In genomic region chr1:6859415-6860343, GRCh38 we compare ENCODE assay signal across 11 cellular contexts.
DNase-seq lines count a peak whose midpoint lies in the region; TF ChIP-seq lines count a peak whose summit lies in the region.
"Had no signal": no experiment of that assay in that cellular context is flagged by ENCODE, and none has a peak within 500 bp of the region (broad histone marks: within the 10 kb centered on the region; RNA-seq: fewer than 3 reads in every experiment).

No MANE protein-coding gene starts in this region.

- H3K4me3 Mint-ChIP-seq in chondrocyte (ENCODE audit: unreplicated experiment) (peak overlapping the region; percentile 60), neural progenitor cell (no peak overlapping the region)
- H3K4me3 Mint-ChIP-seq: stimulated activated memory B cell treated with anti-CD40 and anti-IgM and Interleukin-4, amounts not matched to agents 10 μg/mL and 1 μg/mL and 100 μg/mL, for 72 hours had no signal

- no peak overlapping the region for H3K4me2 ChIP-seq in neural progenitor cell

- H3F3A ChIP-seq in neural progenitor cell (ENCODE audit: low read depth), result no peaks in the 10 kb centered on the region

- H4K20me1 ChIP-seq in neural progenitor cell (ENCODE audit: low read depth), result peaks cover 15% of the 10 kb centered on the region

- peaks cover 65% of the 10 kb centered on the region for H3K4me1 Mint-ChIP-seq in chondrocyte (ENCODE audit: low read depth)
- H3K4me1 Mint-ChIP-seq in neural progenitor cell, result peaks cover 10% of the 10 kb centered on the region

- no peaks in the 10 kb centered on the region for H3K27me3 Mint-ChIP-seq in chondrocyte (ENCODE audit: low read depth)
- H3K27me3 Mint-ChIP-seq in neural progenitor cell (ENCODE audit: insufficient read depth, low read depth), result no peaks in the 10 kb centered on the region
- H3K27me3 Mint-ChIP-seq: stimulated activated memory B cell treated with anti-CD40 and anti-IgM and Interleukin-4, amounts not matched to agents 10 μg/mL and 1 μg/mL and 100 μg/mL, for 72 hours had no signal

- H3K36me3 ChIP-seq in neural progenitor cell, result peaks cover 5% of the 10 kb centered on the region

- H3K4me1 ChIP-seq in neural progenitor cell, result no peaks in the 10 kb centered on the region

- no peak for TF ChIP-seq CTCF in chondrocyte (IDR thresholded peaks at IDR 0.05)
- TF ChIP-seq CTCF in neural progenitor cell (IDR thresholded peaks at IDR 0.05), result no peak

- peaks cover 39% of the 10 kb centered on the region for H3K79me2 ChIP-seq in neural progenitor cell (ENCODE audit: low read depth)

- peak; percentile 49 for DNase-seq in AG08396 (ENCODE audit: low spot score)
- peak; percentile 32 for DNase-seq in LoVo (ENCODE audit: low spot score)
- DNase-seq in chondrocyte (ENCODE audit: low spot score), result no peak
- peak; percentile 58 to 93 for DNase-seq in lung microvascular endothelial cell (ENCODE audit: low read depth in 2 of 2)
- DNase-seq in NCI-H82 (lab: John Stamatoyannopoulos, UW), result no peak
- DNase-seq in neural progenitor cell (ENCODE audit: low spot score), result no peak
- no peak for DNase-seq in cerebellar nuclear complex (lab: John Stamatoyannopoulos, UW)
- DNase-seq in activated CD4-positive, alpha-beta T cell treated with anti-CD3 and anti-CD28 coated beads for 4 hours, result no peak
- DNase-seq: activated T-cell treated with anti-CD3 and anti-CD28 coated beads, Interleukin-2, amount 50 U/mL, for 72 hours; NCI-H774 had no signal

- H3K27ac Mint-ChIP-seq in chondrocyte (ENCODE audit: unreplicated experiment), result peak overlapping the region; percentile 93
- H3K27ac Mint-ChIP-seq in neural progenitor cell, result no peak overlapping the region
- H3K27ac Mint-ChIP-seq: activated T-cell treated with anti-CD3 and anti-CD28 coated beads, Interleukin-2, amount 50 U/mL, for 72 hours; stimulated activated memory B cell treated with anti-CD40 and anti-IgM and Interleukin-4, amounts not matched to agents 10 μg/mL and 1 μg/mL and 100 μg/mL, for 72 hours had no signal

- H3K36me3 Mint-ChIP-seq in chondrocyte (ENCODE audit: low read depth) (peaks cover 4% of the 10 kb centered on the region), neural progenitor cell (peaks cover 29% of the 10 kb centered on the region)

- H3K9me3 ChIP-seq in neural progenitor cell (ENCODE audit: low read depth), result no peaks in the 10 kb centered on the region

- no peak overlapping the region for H3K27ac ChIP-seq in neural progenitor cell

- no peaks in the 10 kb centered on the region for H3K9me3 Mint-ChIP-seq in chondrocyte (ENCODE audit: low read depth)
- no peaks in the 10 kb centered on the region for H3K9me3 Mint-ChIP-seq in neural progenitor cell
- H3K9me3 Mint-ChIP-seq: activated T-cell treated with anti-CD3 and anti-CD28 coated beads, Interleukin-2, amount 50 U/mL, for 72 hours; stimulated activated memory B cell treated with anti-CD40 and anti-IgM and Interleukin-4, amounts not matched to agents 10 μg/mL and 1 μg/mL and 100 μg/mL, for 72 hours had no signal

- no peak overlapping the region for H3K4me3 ChIP-seq in neural progenitor cell

- H3K9ac ChIP-seq in neural progenitor cell, result no peak overlapping the region

- H2AFZ ChIP-seq in neural progenitor cell (replicated peaks), result no peak overlapping the region

- no peaks in the 10 kb centered on the region for H3K27me3 ChIP-seq in neural progenitor cell

Comparison
In these comparisons a context has a peak if more than half of its experiments do, and no peak if none do; other contexts are left out.
1. DNase-seq: peak in AG08396 (single experiment), LoVo (single experiment) and lung microvascular endothelial cell (2 of 2); none in chondrocyte (single experiment), NCI-H82 (single experiment), neural progenitor cell (single experiment), cerebellar nuclear complex (0 of 2) and activated CD4-positive, alpha-beta T cell treated with anti-CD3 and anti-CD28 coated beads for 4 hours (0 of 2).